In genomic region chr6:3848380-3848779, GRCh38 we compare ENCODE assay signal across 8 cellular contexts. TPM values are rescaled to one million over a fixed set of nuclear protein-coding genes. Genes with fewer than 3 reads are reported as not detected.
DNase-seq lines count a peak whose midpoint lies in the region; ATAC-seq and TF ChIP-seq lines count a peak whose summit lies in the region.

No MANE protein-coding gene starts in this region.

- H4K20me1 ChIP-seq in fibroblast of lung (ENCODE audit: control insufficient read depth, extremely low read depth, insufficient read depth, low read length): no peaks in the 10 kb centered on the region

- H3K9me3 ChIP-seq in SJCRH30 (replicated peaks) (no peaks in the 10 kb centered on the region), fibroblast of lung (ENCODE audit: control insufficient read depth, insufficient read depth, low read depth, low read length) (no peaks in the 10 kb centered on the region), psoas muscle (no peaks in the 10 kb centered on the region)

- H3K4me2 ChIP-seq in fibroblast of lung (ENCODE audit: extremely low read depth, insufficient read depth, low read length): no peak overlapping the region

- no peak overlapping the region for H3K9ac ChIP-seq in fibroblast of lung (ENCODE audit: insufficient read depth, low read length)

- H3K36me3 ChIP-seq in SJCRH30 (no peaks in the 10 kb centered on the region), fibroblast of lung (ENCODE audit: control insufficient read depth, insufficient read depth, low read length) (peaks cover 2% of the 10 kb centered on the region), psoas muscle (ENCODE audit: insufficient read depth in 1 of 2, low read depth in 1 of 2) (no peaks in the 10 kb centered on the region)

- peak overlapping the region; percentile 57 for H3K4me3 ChIP-seq in SJCRH30
- peak overlapping the region in 1 of 4 experiments; percentile 39 for H3K4me3 ChIP-seq in fibroblast of lung (replicated peaks in 1 of 4; ENCODE audit: control extremely low read depth in 1 of 4, insufficient read depth in 1 of 4, low read depth in 3 of 4, low read length in 4 of 4)
- peak overlapping the region; percentile 66 for H3K4me3 ChIP-seq in psoas muscle

- DNase-seq in EL: peak; percentile 56
- no peak for DNase-seq in SJCRH30
- peak; percentile 18 to 31 for DNase-seq in fibroblast of lung (ENCODE audit: low read depth in 2 of 2)
- DNase-seq in psoas muscle: no peak
- DNase-seq in DMS53 (lab: John Stamatoyannopoulos, UW): no peak
- DNase-seq in retina: no peak
- no peak for DNase-seq in activated effector memory CD4-positive, alpha-beta T cell treated with anti-CD3 and anti-CD28 coated beads, Interleukin-2, amount 50 U/mL, for 16 hours

- TF ChIP-seq CTCF in fibroblast of lung (conservative IDR thresholded peaks at IDR 0.05 in 1 of 2, IDR thresholded peaks at IDR 0.05 in 1 of 2; ENCODE audit: low read depth in 1 of 2, low read length in 2 of 2) (no peak), psoas muscle (IDR thresholded peaks at IDR 0.05) (no peak)

- intact Hi-C loops in psoas muscle (cut with DNase I): loop anchor here (2.0 to 5.0 kb wide), 4 partner anchors 84 to 144 kb away; no protein-coding TSS in a partner anchor

- 44 to 58% (median 53%) methylated on average over 9 of the region's 9 CpGs for WGBS in psoas muscle, 3 donors

- H3K4me1 ChIP-seq in SJCRH30 (peaks cover 10% of the 10 kb centered on the region), fibroblast of lung (ENCODE audit: control insufficient read depth, extremely low read depth, insufficient read depth, low read length) (peaks cover 11% of the 10 kb centered on the region), psoas muscle (no peaks in the 10 kb centered on the region)

- H3K27ac ChIP-seq in SJCRH30 (no peak overlapping the region), fibroblast of lung (ENCODE audit: insufficient read depth, low read length) (peak overlapping the region; percentile 46), psoas muscle (peak overlapping the region; percentile 82)

- H3K27me3 ChIP-seq in SJCRH30 (no peaks in the 10 kb centered on the region), fibroblast of lung (ENCODE audit: control insufficient read depth, insufficient read depth, low read length) (no peaks in the 10 kb centered on the region), psoas muscle (ENCODE audit: insufficient read depth in 3 of 3, low read length in 2 of 3) (no peaks in the 10 kb centered on the region)

- ATAC-seq in psoas muscle: peak; percentile 32 to 68 (median 62)
- ATAC-seq in HG03439 (IDR thresholded peaks at IDR 0.05; ENCODE audit: unreplicated experiment): no peak

- no peak overlapping the region for H2AFZ ChIP-seq in fibroblast of lung (ENCODE audit: low read length)

- H3K79me2 ChIP-seq in fibroblast of lung (ENCODE audit: control insufficient read depth, insufficient read depth, low read length): no peaks in the 10 kb centered on the region

RNA-seq across cellular contexts. Expression of gene FAM50B, which starts 0.8 kb away (rescaled TPM):
- 1.1 and 1.4 TPM in 2 replicates for total RNA-seq in SJCRH30 (2014; rRNA removed; shearing (Covaris generic))
- total RNA-seq in fibroblast of lung (11.6 and 15.7 TPM in 2 replicates), psoas muscle (10 to 100 TPM; 10.8 to 19.6 (median 12.4) TPM)
- polyA plus RNA-seq in fibroblast of lung (4.2 and 5.6 TPM in 2 replicates), psoas muscle (10 to 100 TPM; 10.1 to 16.4 (median 11.4) TPM)
- polyA plus RNA-seq in fibroblast of lung (2012): 6.2 and 9.4 TPM in 2 replicates
- 2.0 and 2.6 TPM in 2 replicates for polyA minus RNA-seq in fibroblast of lung (ENCODE audit: low replicate concordance)

Comparison
In these comparisons a context has a peak if more than half of its experiments do, and no peak if none do; other contexts are left out.
1. DNase-seq: peak in EL (single experiment) and fibroblast of lung (2 of 2); none in SJCRH30 (0 of 2), psoas muscle (0 of 2), DMS53 (single experiment), retina (single experiment) and activated effector memory CD4-positive, alpha-beta T cell treated with anti-CD3 and anti-CD28 coated beads, Interleukin-2, amount 50 U/mL, for 16 hours (single experiment).